ENCODE assay signal across 9 cellular contexts in the genomic region with DNA sequence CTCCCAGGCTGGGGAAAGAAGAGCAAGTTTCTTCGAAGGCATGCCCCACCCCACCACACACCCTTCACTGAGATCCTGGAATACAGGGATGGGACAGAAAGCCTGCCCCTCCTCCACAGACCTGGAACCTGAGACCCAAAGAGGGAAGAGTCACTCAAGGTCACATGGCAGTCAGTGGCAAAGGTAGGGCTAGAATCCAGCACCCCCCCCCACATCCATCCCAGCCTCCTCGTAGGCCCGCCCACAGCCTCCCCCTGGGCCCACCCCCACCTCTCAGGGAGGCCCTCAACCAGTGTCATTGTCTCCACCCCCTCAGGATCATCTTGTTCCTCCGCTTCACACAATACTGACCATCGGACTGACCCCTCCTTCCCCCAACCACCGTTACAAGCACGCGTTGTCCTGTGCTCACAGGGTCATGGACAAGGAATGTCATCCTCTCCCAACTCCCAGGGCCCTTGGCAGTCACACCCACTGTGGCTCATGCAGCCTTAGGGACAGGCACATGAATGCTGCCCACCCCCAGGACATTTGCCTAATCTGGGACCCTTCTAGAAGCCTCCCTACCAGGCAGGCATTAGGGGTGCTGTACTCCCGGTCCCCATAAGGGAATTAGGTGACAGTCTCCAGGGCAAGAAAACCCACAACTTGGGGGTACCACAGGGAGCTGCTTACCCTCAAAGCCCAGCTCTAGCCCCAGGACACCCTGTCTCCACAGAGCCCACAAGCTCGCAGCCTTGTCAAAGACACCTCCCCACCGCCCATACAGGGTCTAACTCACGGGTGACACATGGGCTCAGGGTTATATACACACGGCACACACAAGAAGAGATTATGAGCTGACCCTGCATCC. TPM values are rescaled to one million over a fixed set of nuclear protein-coding genes. Genes with fewer than 3 reads are reported as not detected.
DNase-seq lines count a peak whose midpoint lies in the region; ATAC-seq lines count a peak whose summit lies in the region.
"Had no signal": no experiment of that assay in that cellular context is flagged by ENCODE, and none has a peak within 500 bp of the region (broad histone marks: within the 10 kb centered on the region; RNA-seq: fewer than 3 reads in every experiment).

No MANE protein-coding gene starts in this region.

- DNase-seq in SHP77 (lab: John Stamatoyannopoulos, UW) (peak; percentile 29 to 39), SHP77 treated with DMSO at 0.1 percent for 48 hours (lab: John Stamatoyannopoulos, UW) (no peak), NCI-H510A treated with DMSO at 0.1 percent for 48 hours (lab: John Stamatoyannopoulos, UW) (peak; percentile 89), Right ventricle myocardium superior (peak; percentile 78), skeletal muscle cell (ENCODE audit: low read depth) (no peak), occipital lobe (lab: John Stamatoyannopoulos, UW) (no peak), H4 (ENCODE audit: low spot score) (no peak)
- DNase-seq: NCI-H1048 had no signal

- ATAC-seq in Right ventricle myocardium superior (ENCODE audit: poor library complexity) = peak; percentile 57
- no peak for ATAC-seq in GM19328 (IDR thresholded peaks at IDR 0.05; ENCODE audit: unreplicated experiment)

- H3K4me3 ChIP-seq in skeletal muscle cell (ENCODE audit: low read depth, low read length) = peak overlapping the region; percentile 29

- intact Hi-C loops in Right ventricle myocardium superior (cut with DNase I) = no loop called here

RNA-seq across cellular contexts. Expression of a gene that starts 1.4 kb away (rescaled TPM):
- total RNA-seq in Right ventricle myocardium superior (88.9 TPM), occipital lobe (8.0 TPM)
- 0.58 and 0.84 TPM in 2 replicates for total RNA-seq in H4 (2014; rRNA removed; shearing (Covaris generic))

RNA-seq across cellular contexts. Expression of a gene that starts 14.1 kb away (rescaled TPM):
- total RNA-seq in Right ventricle myocardium superior (10.0 TPM), occipital lobe (0.78 TPM)
- 0.29 and 0.60 TPM in 2 replicates for total RNA-seq in H4 (2014; rRNA removed; shearing (Covaris generic))

RNA-seq across cellular contexts. Expression of a gene that starts 47.5 kb away (rescaled TPM):
- total RNA-seq in Right ventricle myocardium superior (not detected), occipital lobe (1.9 TPM)
- total RNA-seq in H4 (2014; rRNA removed; shearing (Covaris generic)) = 0.17 TPM in 1 of 2 replicates, not detected in the other

RNA-seq across cellular contexts. Expression of a gene that starts 51.5 kb away (rescaled TPM):
- 24.6 TPM for total RNA-seq in Right ventricle myocardium superior
- total RNA-seq in occipital lobe = 24.3 TPM
- total RNA-seq in H4 (2014; rRNA removed; shearing (Covaris generic)) = 25.2 and 26.5 TPM in 2 replicates

Comparison
In these comparisons a context has a peak if more than half of its experiments do, and no peak if none do; other contexts are left out.
1. DNase-seq: peak in SHP77 (2 of 2), NCI-H510A treated with DMSO at 0.1 percent for 48 hours (single experiment) and Right ventricle myocardium superior (single experiment); none in SHP77 treated with DMSO at 0.1 percent for 48 hours (single experiment), skeletal muscle cell (single experiment), occipital lobe (single experiment) and H4 (single experiment).
2. RNA of a gene that starts 1.4 kb away (total RNA-seq): 88.9 TPM in Right ventricle myocardium superior (single experiment); 8.0 TPM in occipital lobe (single experiment) and 0.58 to 0.84 TPM in H4; every median in the first group is over 10 times any median in the second.